ENCODE assay signal across 10 cellular contexts in the genomic region with DNA sequence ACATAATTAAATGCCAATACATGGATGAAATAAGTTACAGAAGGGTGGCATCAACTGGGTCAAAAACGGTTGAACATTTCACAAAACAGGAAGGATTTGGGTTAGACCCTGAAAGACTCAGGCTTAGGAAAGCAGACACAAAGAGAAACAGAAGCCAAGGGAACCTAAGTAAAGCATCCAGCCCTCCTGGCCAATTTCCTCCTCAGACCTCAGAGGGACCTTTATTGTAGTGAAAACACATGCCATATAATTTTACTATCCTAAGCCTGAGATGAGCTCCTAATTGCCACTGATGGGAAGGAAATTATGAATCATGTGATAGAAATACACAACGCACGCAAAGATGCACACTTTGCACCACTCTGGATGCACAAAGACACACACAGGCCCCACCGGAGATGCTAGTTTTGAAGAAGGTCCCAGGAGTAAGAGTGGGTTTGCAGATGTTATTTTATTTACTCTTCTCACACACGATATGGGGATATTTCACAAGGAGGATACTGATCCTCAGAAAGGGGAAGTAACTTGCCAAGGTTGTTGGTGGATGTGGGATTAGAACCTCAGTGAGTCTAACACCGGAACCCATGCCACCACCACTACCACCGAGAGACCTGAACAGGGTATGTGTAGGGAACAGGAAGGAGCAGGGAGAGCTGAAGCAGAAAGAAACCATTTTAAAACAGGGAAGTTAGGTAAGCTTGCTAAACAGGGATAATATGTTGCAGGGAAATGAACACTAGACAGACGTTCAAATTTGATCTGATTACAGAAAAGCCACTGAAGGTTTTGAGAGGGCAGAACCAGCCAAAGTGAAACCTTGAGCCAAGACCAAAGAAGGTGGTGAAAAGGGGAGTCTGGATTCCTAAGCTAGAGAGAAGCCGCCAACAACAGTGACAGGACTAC. TPM values are rescaled to one million over a fixed set of nuclear protein-coding genes. Genes with fewer than 3 reads are reported as not detected.
DNase-seq lines count a peak whose midpoint lies in the region; ATAC-seq, FAIRE-seq and TF ChIP-seq lines count a peak whose summit lies in the region.
"Had no signal": no experiment of that assay in that cellular context is flagged by ENCODE, and none has a peak within 500 bp of the region (broad histone marks: within the 10 kb centered on the region; RNA-seq: fewer than 3 reads in every experiment).

No MANE protein-coding gene starts in this region.

- TF ChIP-seq CTCF in bronchial epithelial cell (IDR thresholded peaks at IDR 0.05; ENCODE audit: insufficient read depth, low read length, severe bottlenecking): no peak

- FAIRE-seq in bronchial epithelial cell (lab: Jason Lieb, UNC): peak; percentile 97

- CTCF ChIA-PET in activated CD8-positive, alpha-beta memory T cell treated with anti-CD3 and anti-CD28 coated beads, Interleukin-2, amount 10 ng/mL, durations not matched to agents 7 days and 5 days (lab: Charles Lee): interaction anchor here (0.7 to 8.2 kb wide), 16 partner anchors 9 to 871 kb away, joined by 3 to 136 read pairs (median 6); a partner anchor contains a TSS

- DNase-seq in activated CD8-positive, alpha-beta memory T cell treated with anti-CD3 and anti-CD28 coated beads, Interleukin-2, amount 10 ng/mL, durations not matched to agents 7 days and 5 days: peak; percentile 50
- no peak for DNase-seq in activated CD8-positive, alpha-beta memory T cell treated with anti-CD3 and anti-CD28 coated beads, Interleukin-2, amount 50 U/mL, for 48 hours
- peak; percentile 99 for DNase-seq in MV-4-11 (lab: John Stamatoyannopoulos, UW)
- no peak for DNase-seq in bronchial epithelial cell (ENCODE audit: low read depth)
- DNase-seq in stimulated activated naive B cell treated with anti-CD40 and anti-IgM and Interleukin-4, amounts not matched to agents 10 μg/mL and 1 μg/mL and 100 μg/mL, for 72 hours: peak; percentile 14
- no peak for DNase-seq in germinal center (ENCODE audit: low spot score)
- DNase-seq in NCI-H146 treated with DMSO at 0.1 percent for 48 hours (lab: John Stamatoyannopoulos, UW; ENCODE audit: unreplicated experiment): no peak
- DNase-seq: aorta had no signal

- no peaks in the 10 kb centered on the region for H3K9me3 Mint-ChIP-seq in activated CD8-positive, alpha-beta memory T cell treated with anti-CD3 and anti-CD28 coated beads, Interleukin-2, amount 10 ng/mL, durations not matched to agents 7 days and 5 days (ENCODE audit: low read depth)
- no peaks in the 10 kb centered on the region for H3K9me3 Mint-ChIP-seq in stimulated activated naive B cell treated with anti-CD40 and anti-IgM and Interleukin-4, amounts not matched to agents 10 μg/mL and 1 μg/mL and 100 μg/mL, for 72 hours

- peaks cover 17% of the 10 kb centered on the region for H3K4me1 Mint-ChIP-seq in activated CD8-positive, alpha-beta memory T cell treated with anti-CD3 and anti-CD28 coated beads, Interleukin-2, amount 10 ng/mL, durations not matched to agents 7 days and 5 days
- peaks cover 21 to 27% of the 10 kb centered on the region in 2 donors for H3K4me1 Mint-ChIP-seq in stimulated activated naive B cell treated with anti-CD40 and anti-IgM and Interleukin-4, amounts not matched to agents 10 μg/mL and 1 μg/mL and 100 μg/mL, for 72 hours

- peak; percentile 44 for ATAC-seq in activated CD8-positive, alpha-beta memory T cell treated with anti-CD3 and anti-CD28 coated beads, Interleukin-2, amount 10 ng/mL, durations not matched to agents 7 days and 5 days
- ATAC-seq in stimulated activated naive B cell treated with anti-CD40 and anti-IgM and Interleukin-4, amounts not matched to agents 10 μg/mL and 1 μg/mL and 100 μg/mL, for 72 hours (replicated peaks): peak; percentile 67 to 75
- ATAC-seq in HG03159 (IDR thresholded peaks at IDR 0.05; ENCODE audit: unreplicated experiment): no peak
- ATAC-seq: gastroesophageal sphincter had no signal

- H3K36me3 Mint-ChIP-seq in activated CD8-positive, alpha-beta memory T cell treated with anti-CD3 and anti-CD28 coated beads, Interleukin-2, amount 10 ng/mL, durations not matched to agents 7 days and 5 days: no peaks in the 10 kb centered on the region
- no peaks in the 10 kb centered on the region for H3K36me3 Mint-ChIP-seq in stimulated activated naive B cell treated with anti-CD40 and anti-IgM and Interleukin-4, amounts not matched to agents 10 μg/mL and 1 μg/mL and 100 μg/mL, for 72 hours

- H3K4me3 ChIP-seq in bronchial epithelial cell (ENCODE audit: low read depth, low read length): no peak overlapping the region
- H3K4me3 ChIP-seq: gastroesophageal sphincter had no signal

- no peak overlapping the region for H3K4me3 Mint-ChIP-seq in activated CD8-positive, alpha-beta memory T cell treated with anti-CD3 and anti-CD28 coated beads, Interleukin-2, amount 10 ng/mL, durations not matched to agents 7 days and 5 days
- H3K4me3 Mint-ChIP-seq in stimulated activated naive B cell treated with anti-CD40 and anti-IgM and Interleukin-4, amounts not matched to agents 10 μg/mL and 1 μg/mL and 100 μg/mL, for 72 hours: peak overlapping the region; percentile 28 to 65

- no peaks in the 10 kb centered on the region for H3K36me3 ChIP-seq in bronchial epithelial cell (ENCODE audit: control insufficient read depth, insufficient read depth, low read length)
- H3K36me3 ChIP-seq: gastroesophageal sphincter had no signal

- peaks cover 57% of the 10 kb centered on the region for H3K27me3 Mint-ChIP-seq in activated CD8-positive, alpha-beta memory T cell treated with anti-CD3 and anti-CD28 coated beads, Interleukin-2, amount 10 ng/mL, durations not matched to agents 7 days and 5 days
- peaks cover 14 to 17% of the 10 kb centered on the region in 2 donors for H3K27me3 Mint-ChIP-seq in stimulated activated naive B cell treated with anti-CD40 and anti-IgM and Interleukin-4, amounts not matched to agents 10 μg/mL and 1 μg/mL and 100 μg/mL, for 72 hours

- H3K27ac Mint-ChIP-seq in activated CD8-positive, alpha-beta memory T cell treated with anti-CD3 and anti-CD28 coated beads, Interleukin-2, amount 10 ng/mL, durations not matched to agents 7 days and 5 days: peak overlapping the region; percentile 13
- peak overlapping the region; percentile 48 for H3K27ac Mint-ChIP-seq in stimulated activated naive B cell treated with anti-CD40 and anti-IgM and Interleukin-4, amounts not matched to agents 10 μg/mL and 1 μg/mL and 100 μg/mL, for 72 hours

- H3K27me3 ChIP-seq in bronchial epithelial cell (ENCODE audit: control insufficient read depth, insufficient read depth, low read length): peaks cover 8% of the 10 kb centered on the region

RNA-seq across cellular contexts. Expression of a gene that starts 11.8 kb away (rescaled TPM):
- total RNA-seq in activated CD8-positive, alpha-beta memory T cell treated with anti-CD3 and anti-CD28 coated beads, Interleukin-2, amount 10 ng/mL, durations not matched to agents 7 days and 5 days: not detected
- total RNA-seq in bronchial epithelial cell: 0.26 TPM in 1 of 2 replicates, not detected in the other

RNA-seq across cellular contexts. Expression of a gene that starts 29.3 kb away (rescaled TPM):
- not detected for total RNA-seq in activated CD8-positive, alpha-beta memory T cell treated with anti-CD3 and anti-CD28 coated beads, Interleukin-2, amount 10 ng/mL, durations not matched to agents 7 days and 5 days
- 13.7 and 41.6 TPM in 2 replicates for total RNA-seq in bronchial epithelial cell

RNA-seq across cellular contexts. Expression of a gene that starts 59.9 kb away (rescaled TPM):
- not detected for total RNA-seq in activated CD8-positive, alpha-beta memory T cell treated with anti-CD3 and anti-CD28 coated beads, Interleukin-2, amount 10 ng/mL, durations not matched to agents 7 days and 5 days
- not detected in 2 replicates for total RNA-seq in bronchial epithelial cell
- total RNA-seq: aorta, gastroesophageal sphincter had no signal

Comparison
In these comparisons a context has a peak if more than half of its experiments do, and no peak if none do; other contexts are left out.
1. DNase-seq: peak in activated CD8-positive, alpha-beta memory T cell treated with anti-CD3 and anti-CD28 coated beads, Interleukin-2, amount 10 ng/mL, durations not matched to agents 7 days and 5 days (single experiment), MV-4-11 (single experiment) and stimulated activated naive B cell treated with anti-CD40 and anti-IgM and Interleukin-4, amounts not matched to agents 10 μg/mL and 1 μg/mL and 100 μg/mL, for 72 hours (single experiment); none in activated CD8-positive, alpha-beta memory T cell treated with anti-CD3 and anti-CD28 coated beads, Interleukin-2, amount 50 U/mL, for 48 hours (single experiment), bronchial epithelial cell (single experiment), germinal center (single experiment) and NCI-H146 treated with DMSO at 0.1 percent for 48 hours (single experiment).
2. RNA of a gene that starts 29.3 kb away (total RNA-seq): 13.7 to 41.6 TPM in bronchial epithelial cell; not detected in activated CD8-positive, alpha-beta memory T cell treated with anti-CD3 and anti-CD28 coated beads, Interleukin-2, amount 10 ng/mL, durations not matched to agents 7 days and 5 days; every median in the first group is over 10 times any median in the second.